Comparison of ENCODE assay signal across 13 cellular contexts in the genomic region with DNA sequence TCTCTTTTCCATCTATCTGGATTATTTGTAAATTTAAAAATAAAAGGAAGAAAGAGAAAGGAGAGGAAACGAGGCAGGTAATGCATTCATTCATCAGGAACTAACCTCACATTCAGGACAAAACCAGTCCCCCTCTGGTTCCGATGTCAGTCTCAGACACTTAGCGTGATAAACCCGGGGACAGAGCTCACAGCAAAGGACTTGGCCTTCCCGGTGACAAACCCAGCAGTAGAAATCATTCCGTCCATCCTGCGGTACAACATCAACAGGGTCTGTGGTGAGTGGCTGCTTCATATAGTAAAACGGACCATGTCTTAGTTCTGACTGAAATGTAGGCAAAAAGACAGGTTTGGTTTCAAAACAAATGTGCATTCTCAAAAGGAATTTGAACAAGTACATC. TPM values are rescaled to one million over a fixed set of nuclear protein-coding genes. Genes with fewer than 3 reads are reported as not detected.
DNase-seq lines count a peak whose midpoint lies in the region; ATAC-seq and TF ChIP-seq lines count a peak whose summit lies in the region.
"Had no signal": no experiment of that assay in that cellular context is flagged by ENCODE, and none has a peak within 500 bp of the region (broad histone marks: within the 10 kb centered on the region; RNA-seq: fewer than 3 reads in every experiment).

No MANE protein-coding gene starts in this region.

- in situ Hi-C loops in Panc1 (cut with HindIII; ENCODE audit: low pct_unique_long_range_greater_than_20kb, low sequenced_read_pairs), result no loop called here

- H3K27ac ChIP-seq in left ventricle myocardium inferior (replicated peaks), result no peak overlapping the region
- peak overlapping the region; percentile 87 for H3K27ac ChIP-seq in Panc1 (ENCODE audit: low read length)
- H3K27ac ChIP-seq in endodermal cell (ENCODE audit: low read depth, low read length), result no peak overlapping the region
- H3K27ac ChIP-seq in testis, result no peak overlapping the region
- no peak overlapping the region for H3K27ac ChIP-seq in spleen
- H3K27ac ChIP-seq: C4-2B had no signal

- no peak overlapping the region for H3K9ac ChIP-seq in endodermal cell (ENCODE audit: extremely low read depth, low read length, poor library complexity, severe bottlenecking)

- no peak for TF ChIP-seq POLR2A in testis (IDR thresholded peaks at IDR 0.05)
- TF ChIP-seq POLR2A in spleen (IDR thresholded peaks at IDR 0.05), result no peak

- 92% methylated on average over 4 to 8 of the region's 8 CpGs for WGBS in endodermal cell (ENCODE audit: insufficient coverage in 1 of 2, insufficient read length in 1 of 2), 2 experiments
- 83 to 87% methylated on average over 7 to 8 of the region's 8 CpGs for WGBS in testis, 2 donors
- 87 to 95% (median 93%) methylated on average over 8 of the region's 8 CpGs for whole genome bisulfite sequencing in spleen, 5 donors

- H3K36me3 Mint-ChIP-seq in endodermal cell (ENCODE audit: low read depth), result peaks cover 75% of the 10 kb centered on the region

- no TSS peak for BruUV-seq in Panc1 (replicated peaks; lab: Mats Ljungman, UMichigan)

- intact Hi-C loops in left ventricle myocardium superior (cut with micrococcal nuclease), result no loop called here
- intact Hi-C loops in left ventricle myocardium inferior (cut with micrococcal nuclease), result no loop called here
- intact Hi-C loops in Panc1 (cut with micrococcal nuclease; ENCODE audit: unreplicated experiment), result no loop called here
- intact Hi-C loops in testis (cut with DNase I; ENCODE audit: low total_unique reads), result no loop called here
- intact Hi-C loops in spleen (cut with DNase I; ENCODE audit: low total_unique reads), result no loop called here

- H3K27ac Mint-ChIP-seq in endodermal cell, result peak overlapping the region; percentile 62

- no peaks in the 10 kb centered on the region for H3K9me3 Mint-ChIP-seq in endodermal cell

- H3K9me3 ChIP-seq in left ventricle myocardium inferior (replicated peaks) (no peaks in the 10 kb centered on the region), Panc1 (ENCODE audit: control insufficient read depth, insufficient read depth, low read depth, low read length) (no peaks in the 10 kb centered on the region), endodermal cell (ENCODE audit: control insufficient read depth, low read length) (no peaks in the 10 kb centered on the region), testis (no peaks in the 10 kb centered on the region), spleen (no peaks in the 10 kb centered on the region)
- H3K9me3 ChIP-seq: BE2C had no signal

- peaks cover 40% of the 10 kb centered on the region for H3K4me1 ChIP-seq in left ventricle myocardium inferior
- peaks cover 17% of the 10 kb centered on the region for H3K4me1 ChIP-seq in Panc1 (ENCODE audit: control insufficient read depth, insufficient read depth, low read length)
- peaks cover 4% of the 10 kb centered on the region for H3K4me1 ChIP-seq in endodermal cell (ENCODE audit: control insufficient read depth, insufficient read depth, low read length)
- peaks cover 9% of the 10 kb centered on the region for H3K4me1 ChIP-seq in testis
- H3K4me1 ChIP-seq in spleen, result peaks cover 0 to 36% (median 11%) of the 10 kb centered on the region in 6 donors

- H3K4me1 Mint-ChIP-seq in endodermal cell, result peaks cover 14% of the 10 kb centered on the region

- TF ChIP-seq CTCF in left ventricle myocardium inferior (IDR thresholded peaks at IDR 0.05; ENCODE audit: borderline replicate concordance), result no peak
- no peak for TF ChIP-seq CTCF in Panc1 (IDR thresholded peaks at IDR 0.05)
- no peak for TF ChIP-seq CTCF in endodermal cell (conservative IDR thresholded peaks at IDR 0.05)
- no peak for TF ChIP-seq CTCF in testis (IDR thresholded peaks at IDR 0.05)
- TF ChIP-seq CTCF in spleen (IDR thresholded peaks at IDR 0.05 in 8 of 11, conservative IDR thresholded peaks at IDR 0.05 in 3 of 11), result no peak

- H3K27me3 ChIP-seq in left ventricle myocardium inferior (ENCODE audit: low read depth) (no peaks in the 10 kb centered on the region), Panc1 (ENCODE audit: control insufficient read depth, insufficient read depth, low read length) (no peaks in the 10 kb centered on the region), endodermal cell (ENCODE audit: control insufficient read depth, insufficient read depth, low read length, poor library complexity, severe bottlenecking) (no peaks in the 10 kb centered on the region), testis (no peaks in the 10 kb centered on the region), spleen (replicated peaks in 1 of 7) (no peaks in the 10 kb centered on the region)
- H3K27me3 ChIP-seq: BE2C had no signal

- DNase-seq in left ventricle myocardium superior (peak; percentile 8), left ventricle myocardium inferior (no peak), Panc1 (ENCODE audit: low read depth, low spot score) (no peak), endodermal cell (no peak), testis (peak; percentile 5), spleen (no peak)
- DNase-seq in stimulated activated naive CD4-positive, alpha-beta T cell (lab: John Stamatoyannopoulos, UW), result no peak
- no peak for DNase-seq in stimulated activated CD4-positive, alpha-beta T cell treated with anti-CD3 and anti-CD28 coated beads, Interleukin-4, amount 100 ng/mL, for 24 hours
- DNase-seq: BE2C; CD4-positive, alpha-beta memory T cell; DMS79; IMR-90 had no signal

- no peak overlapping the region for H3K4me3 Mint-ChIP-seq in endodermal cell
- H3K4me3 Mint-ChIP-seq: CD4-positive, alpha-beta memory T cell had no signal

- CTCF ChIA-PET in Panc1 (lab: Charles Lee), result no interaction called here

- H3K4me3 ChIP-seq in left ventricle myocardium inferior, result no peak overlapping the region
- H3K4me3 ChIP-seq in Panc1 (ENCODE audit: low read depth in 2 of 2, low read length in 2 of 2), result no peak overlapping the region
- H3K4me3 ChIP-seq in endodermal cell (ENCODE audit: low read length), result no peak overlapping the region
- H3K4me3 ChIP-seq in testis, result no peak overlapping the region
- no peak overlapping the region for H3K4me3 ChIP-seq in spleen

- ATAC-seq in left ventricle myocardium superior, result no peak
- ATAC-seq in Panc1, result no peak

- H3K27me3 Mint-ChIP-seq in endodermal cell (ENCODE audit: insufficient read depth), result no peaks in the 10 kb centered on the region
- H3K27me3 Mint-ChIP-seq: CD4-positive, alpha-beta memory T cell had no signal

- peaks cover 41% of the 10 kb centered on the region for H3K36me3 ChIP-seq in left ventricle myocardium inferior
- peaks cover 13% of the 10 kb centered on the region; the same call in 1 of the 2 replicates for H3K36me3 ChIP-seq in Panc1 (ENCODE audit: control insufficient read depth, insufficient read depth, low read length)
- peaks cover 89% of the 10 kb centered on the region for H3K36me3 ChIP-seq in endodermal cell (ENCODE audit: control insufficient read depth, insufficient read depth, low read length)
- H3K36me3 ChIP-seq in testis (ENCODE audit: low read depth, missing control alignments), result no peaks in the 10 kb centered on the region
- H3K36me3 ChIP-seq in spleen, result peaks cover 0 to 100% (median 59%) of the 10 kb centered on the region in 6 donors

- POLR2A ChIA-PET in Panc1 (lab: Charles Lee), result no interaction called here

RNA-seq across cellular contexts. Expression of a gene that starts 57.9 kb away (rescaled TPM):
- total RNA-seq in left ventricle myocardium superior, result 40.1 TPM
- total RNA-seq in left ventricle myocardium inferior, result 37.9 TPM
- total RNA-seq in Panc1 (2021; ENCODE audit: unreplicated experiment), result 50.7 TPM
- polyA plus RNA-seq in Panc1 (2012; ENCODE audit: insufficient read length), result 26.6 TPM
- 10 to 100 TPM; 85.0 to 99.9 TPM for total RNA-seq in endodermal cell
- 47.1 TPM for polyA plus RNA-seq in endodermal cell (2013, experiment 1 of 2)
- 46.3 TPM for polyA plus RNA-seq in endodermal cell (2013, experiment 2 of 2)
- total RNA-seq in testis, result 100 to 1,000 TPM in 1 of 2 donors, 10 to 100 TPM in 1; 87.2 to 102 TPM
- 30.4 TPM for polyA plus RNA-seq in testis (ENCODE audit: insufficient read depth, low read depth, low replicate concordance)
- 10 to 100 TPM; 30.3 to 64.0 (median 56.0) TPM for total RNA-seq in spleen
- polyA plus RNA-seq in spleen, result 10 to 100 TPM; 12.5 to 16.8 (median 15.6) TPM

Comparison
In these comparisons a context has a peak if more than half of its experiments do, and no peak if none do; other contexts are left out.
1. DNase-seq: peak in left ventricle myocardium superior (single experiment) and testis (single experiment); none in left ventricle myocardium inferior (single experiment), Panc1 (single experiment), endodermal cell (single experiment), stimulated activated naive CD4-positive, alpha-beta T cell (0 of 6), stimulated activated CD4-positive, alpha-beta T cell treated with anti-CD3 and anti-CD28 coated beads, Interleukin-4, amount 100 ng/mL, for 24 hours (single experiment) and spleen (single experiment).